ENCODE assay signal across 23 cellular contexts in genomic region chrX:128365523-128365922, GRCh38.
"Had no signal": no experiment of that assay in that cellular context is flagged by ENCODE, and none has a peak within 500 bp of the region (broad histone marks: within the 10 kb centered on the region; RNA-seq: fewer than 3 reads in every experiment).

No MANE protein-coding gene starts in this region.

- H3K4me3 ChIP-seq: esophagus muscularis mucosa, gastrocnemius medialis, heart right ventricle, sigmoid colon, skin epidermis, testis, tibial nerve, upper lobe of right lung, vagina had no signal

- H3K27ac ChIP-seq: esophagus muscularis mucosa, gastrocnemius medialis, heart right ventricle, neutrophil, sigmoid colon, skin epidermis, testis, tibial nerve, upper lobe of right lung, vagina had no signal

- H3K36me3 ChIP-seq: esophagus muscularis mucosa, gastrocnemius medialis, heart right ventricle, neutrophil, sigmoid colon, tibial nerve, upper lobe of right lung, vagina had no signal

- ATAC-seq: gastrocnemius medialis; heart right ventricle; stimulated activated naive B cell treated with anti-CD40 and anti-IgM and Interleukin-4, amounts not matched to agents 10 μg/mL and 1 μg/mL and 100 μg/mL, for 72 hours; stimulated activated naive CD8-positive, alpha-beta T cell treated with anti-CD3 and anti-CD28 coated beads, Interleukin-15, amount 100 ng/mL, for 72 hours; upper lobe of right lung had no signal

- FAIRE-seq: endothelial cell of umbilical vein, islet of Langerhans had no signal

- H3K4me1 ChIP-seq: esophagus muscularis mucosa, gastrocnemius medialis, heart right ventricle, sigmoid colon, testis, tibial nerve, upper lobe of right lung, vagina had no signal

- DNase-seq: effector CD4-positive, alpha-beta T cell; endodermal cell; gastrocnemius medialis; heart right ventricle; hypothalamus; kidney glomerular epithelial cell; mesendoderm; naive B cell; posterior cingulate gyrus; sigmoid colon; stimulated activated CD4-positive, alpha-beta T cell treated with anti-CD3 and anti-CD28 coated beads, Interleukin-2, amount 100 ng/mL, for 24 hours; stimulated activated CD4-positive, alpha-beta T cell treated with anti-CD3 and anti-CD28 coated beads, Interleukin-4, amount 100 ng/mL, for 4 hours; stimulated activated naive B cell treated with anti-CD40 and anti-IgM and Interleukin-4, amounts not matched to agents 10 μg/mL and 1 μg/mL and 100 μg/mL, for 72 hours; stimulated activated naive CD8-positive, alpha-beta T cell treated with anti-CD3 and anti-CD28 coated beads, Interleukin-15, amount 100 ng/mL, for 72 hours; testis; upper lobe of right lung had no signal

- H3K9me3 ChIP-seq: gastrocnemius medialis, neutrophil, sigmoid colon, testis, tibial nerve, upper lobe of right lung, vagina had no signal

- H3K27me3 ChIP-seq: esophagus muscularis mucosa, gastrocnemius medialis, heart right ventricle, neutrophil, sigmoid colon, testis, tibial nerve, upper lobe of right lung, vagina had no signal
